16 cellular contexts compared by ENCODE assay signal in genomic region chr19:3807131-3807480, GRCh38. TPM values are rescaled to one million over a fixed set of nuclear protein-coding genes. Genes with fewer than 3 reads are reported as not detected.
A peak's percentile ranks its signal among the peaks of the same experiment; 100 is the strongest.
DNase-seq lines count a peak whose midpoint lies in the region; ATAC-seq and TF ChIP-seq lines count a peak whose summit lies in the region.
"Had no signal": no experiment of that assay in that cellular context is flagged by ENCODE, and none has a peak within 500 bp of the region (broad histone marks: within the 10 kb centered on the region; RNA-seq: fewer than 3 reads in every experiment).

No MANE protein-coding gene starts in this region.

- H4K91ac ChIP-seq in IMR-90 (ENCODE audit: insufficient read depth, low read depth, low read length), result no peak overlapping the region

- no peak overlapping the region for H2BK15ac ChIP-seq in IMR-90 (ENCODE audit: low read depth, low read length)

- H3K23ac ChIP-seq in IMR-90 (ENCODE audit: low read depth, low read length), result no peak overlapping the region

- H3K9me1 ChIP-seq in IMR-90 (ENCODE audit: insufficient read depth, low read length), result peaks cover 5% of the 10 kb centered on the region

- H3K4me3 ChIP-seq in IMR-90 (ENCODE audit: insufficient read depth, low read depth, low read length), result no peak overlapping the region
- H3K4me3 ChIP-seq in osteoblast (ENCODE audit: insufficient read depth, low read length), result no peak overlapping the region

- no peak overlapping the region for H3K56ac ChIP-seq in IMR-90 (ENCODE audit: extremely low read depth, insufficient read depth, low read length)

- H3K4me3 Mint-ChIP-seq in immature natural killer cell, result peak overlapping the region in 2 of 5 donors; percentile 70 to 84
- H3K4me3 Mint-ChIP-seq: CD4-positive, alpha-beta memory T cell had no signal

- no peak for TF ChIP-seq RAD21 in IMR-90 (IDR thresholded peaks at IDR 0.05; ENCODE audit: low read length)

- POLR2A ChIA-PET in IMR-90 (lab: Charles Lee; ENCODE audit: unreplicated experiment), result no interaction called here

- no peak overlapping the region for H3K4ac ChIP-seq in IMR-90 (ENCODE audit: low read depth, low read length)

- no TSS peak for BruUV-seq in IMR-90 (replicated peaks; lab: Mats Ljungman, UMichigan)

- peak overlapping the region; percentile 61 for H2AK9ac ChIP-seq in IMR-90 (replicated peaks; ENCODE audit: low read depth, low read length, poor library complexity)

- no peak overlapping the region for H3K27ac ChIP-seq in IMR-90 (ENCODE audit: insufficient read depth, low read length)
- no peak overlapping the region for H3K27ac ChIP-seq in osteoblast (ENCODE audit: low read depth, low read length)

- H3K36me3 Mint-ChIP-seq in immature natural killer cell, result no peaks in the 10 kb centered on the region
- H3K36me3 Mint-ChIP-seq: CD4-positive, alpha-beta memory T cell had no signal

- H4K5ac ChIP-seq in IMR-90 (ENCODE audit: low read depth, low read length), result no peak overlapping the region

- TF ChIP-seq CTCF in IMR-90 (conservative IDR thresholded peaks at IDR 0.05; ENCODE audit: low read depth, low read length), result no peak
- TF ChIP-seq CTCF in osteoblast (IDR thresholded peaks at IDR 0.05; ENCODE audit: extremely low read depth, low read depth, low read length), result no peak

- peaks cover 52 to 72% of the 10 kb centered on the region in 2 donors for H3K4me1 Mint-ChIP-seq in immature natural killer cell

- in situ Hi-C loops in IMR-90 (cut with MboI; ENCODE audit: low sequenced_read_pairs), result no loop called here

- DNase-seq in IMR-90 (no peak), immature natural killer cell (no peak), osteoblast (ENCODE audit: insufficient read length, low spot score, missing footprints) (peak; percentile 78), NCI-H226 (no peak)
- DNase-seq: C1 segment of cervical spinal cord, COR-L47, DMS153, DND-41, GOT3, HCEC 1CT had no signal

- H3K36me3 ChIP-seq in IMR-90 (ENCODE audit: control insufficient read depth, insufficient read depth, low read length), result no peaks in the 10 kb centered on the region
- H3K36me3 ChIP-seq in osteoblast (ENCODE audit: insufficient read depth, low read length), result no peaks in the 10 kb centered on the region

- no peaks in the 10 kb centered on the region for H3K79me2 ChIP-seq in osteoblast (ENCODE audit: insufficient read depth, low read length)

- no peaks in the 10 kb centered on the region for H4K20me1 ChIP-seq in IMR-90 (ENCODE audit: insufficient read depth, low read length)
- H4K20me1 ChIP-seq in osteoblast (ENCODE audit: insufficient read depth, low read length), result no peaks in the 10 kb centered on the region

- H3K4me2 ChIP-seq in IMR-90 (ENCODE audit: low read depth, low read length), result no peak overlapping the region
- H3K4me2 ChIP-seq in osteoblast (ENCODE audit: insufficient read depth, low read length), result no peak overlapping the region

- H2BK20ac ChIP-seq in IMR-90 (ENCODE audit: low read depth, low read length), result no peak overlapping the region

- peaks cover 2 to 8% (median 5%) of the 10 kb centered on the region in 3 donors for H3K27me3 Mint-ChIP-seq in immature natural killer cell (ENCODE audit: low read depth in 3 of 3)
- H3K27me3 Mint-ChIP-seq: CD4-positive, alpha-beta memory T cell had no signal

- ATAC-seq in IMR-90 (ENCODE audit: low read depth), result no peak
- ATAC-seq in HG03280 (IDR thresholded peaks at IDR 0.05; ENCODE audit: unreplicated experiment), result no peak
- ATAC-seq in HG03342 (IDR thresholded peaks at IDR 0.05; ENCODE audit: unreplicated experiment), result no peak

- H3K27me3 ChIP-seq in IMR-90 (ENCODE audit: control insufficient read depth, insufficient read depth, low read length), result peaks cover 12% of the 10 kb centered on the region; the same call in 1 of the 2 replicates
- peaks cover 4% of the 10 kb centered on the region for H3K27me3 ChIP-seq in osteoblast (ENCODE audit: insufficient read depth, low read length)

- H2AFZ ChIP-seq in IMR-90 (replicated peaks; ENCODE audit: low read length, poor library complexity) (no peak overlapping the region), osteoblast (ENCODE audit: low read length) (no peak overlapping the region)

- CTCF ChIA-PET in IMR-90 (lab: Yijun Ruan, JAX), result no interaction called here

- intact Hi-C loops in IMR-90 (cut with micrococcal nuclease), result no loop called here

- H3K18ac ChIP-seq in IMR-90 (ENCODE audit: low read depth, low read length), result no peak overlapping the region

- H3K14ac ChIP-seq in IMR-90 (replicated peaks; ENCODE audit: low read depth, low read length), result no peak overlapping the region

- H3K9me3 ChIP-seq in IMR-90 (ENCODE audit: control insufficient read depth, insufficient read depth, low read length), result no peaks in the 10 kb centered on the region
- H3K9me3 ChIP-seq in osteoblast (ENCODE audit: low read depth, low read length), result no peaks in the 10 kb centered on the region

- 82% methylated on average over 8 of the region's 19 CpGs; no CpG with 5 or more reads in 1 of the 2 experiments for whole genome bisulfite sequencing in IMR-90 (ENCODE audit: extremely low coverage in 2 of 2, insufficient read length in 1 of 2), 2 experiments

- dilution Hi-C loops in IMR-90 (cut with HindIII; ENCODE audit: low sequenced_read_pairs, unreplicated experiment), result no loop called here

- H3K9me3 Mint-ChIP-seq in immature natural killer cell, result no peaks in the 10 kb centered on the region
- H3K9me3 Mint-ChIP-seq: CD4-positive, alpha-beta memory T cell had no signal

- TF ChIP-seq POLR2A in IMR-90 (IDR thresholded peaks at IDR 0.05; ENCODE audit: low read depth, low read length), result no peak

- no peaks in the 10 kb centered on the region for H3K4me1 ChIP-seq in IMR-90 (ENCODE audit: control insufficient read depth, insufficient read depth, low read length)
- H3K4me1 ChIP-seq in osteoblast (ENCODE audit: insufficient read depth, low read length), result no peaks in the 10 kb centered on the region

- H2AK5ac ChIP-seq in IMR-90 (ENCODE audit: low read depth, low read length), result no peak overlapping the region

- no peak overlapping the region for H2BK120ac ChIP-seq in IMR-90 (ENCODE audit: low read depth, low read length)

- H3K79me1 ChIP-seq in IMR-90 (ENCODE audit: low read depth in 1 of 2, low read length in 2 of 2), result no peaks in the 10 kb centered on the region

- H3K9ac ChIP-seq in IMR-90 (ENCODE audit: low read depth, low read length), result no peak overlapping the region

- H4K8ac ChIP-seq in IMR-90 (ENCODE audit: low read depth in 2 of 2, low read length in 2 of 2), result no peak overlapping the region

- H2BK5ac ChIP-seq in IMR-90 (ENCODE audit: low read depth, low read length, poor library complexity, severe bottlenecking), result no peak overlapping the region

- peak overlapping the region; percentile 86 to 98 (median 92) for H3K27ac Mint-ChIP-seq in immature natural killer cell

TF ChIP-seq in IMR-90, 13 proteins besides CTCF, POLR2A, EP300 and RAD21:
- TF ChIP-seq ELK1 (IDR thresholded peaks at IDR 0.05; ENCODE audit: borderline replicate concordance, low read depth, low read length) (no peak), RCOR1 (IDR thresholded peaks at IDR 0.05; ENCODE audit: insufficient replicate concordance, low read length) (no peak), CHD1 (IDR thresholded peaks at IDR 0.05; ENCODE audit: low read depth, low read length) (no peak), MAZ (IDR thresholded peaks at IDR 0.05; ENCODE audit: borderline replicate concordance, low read depth, low read length) (no peak)

RNA-seq across cellular contexts. Expression of gene MATK, which starts 20.9 kb away (rescaled TPM):
- total RNA-seq in IMR-90 (2012; rRNA removed) (not detected in 2 replicates), osteoblast (not detected in 2 replicates)
- polyA plus RNA-seq in IMR-90 (2012; rRNA removed) (not detected in 2 replicates), immature natural killer cell (100 to 1,000 TPM; 326 to 436 (median 418) TPM)
- not detected in 2 replicates for polyA plus RNA-seq in IMR-90 (2012; cell fraction: cytosol; rRNA removed)
- not detected in 2 replicates for polyA plus RNA-seq in IMR-90 (2012; cell fraction: nucleus; rRNA removed; ENCODE audit: low replicate concordance)
- polyA plus RNA-seq: BJ had no signal

RNA-seq across cellular contexts. Expression of gene RAX2, which starts 35.1 kb away (rescaled TPM):
- not detected in 2 replicates for total RNA-seq in IMR-90 (2012; rRNA removed)
- not detected in 2 replicates for polyA plus RNA-seq in IMR-90 (2012; rRNA removed)
- polyA plus RNA-seq in IMR-90 (2012; cell fraction: cytosol; rRNA removed), result not detected in 2 replicates
- not detected in 2 replicates for polyA plus RNA-seq in IMR-90 (2012; cell fraction: nucleus; rRNA removed; ENCODE audit: low replicate concordance)
- polyA plus RNA-seq in immature natural killer cell, result not detected
- not detected in 2 replicates for total RNA-seq in osteoblast
- total RNA-seq: A172; A673; CD4-positive, alpha-beta memory T cell had no signal
- polyA plus RNA-seq: BJ; CD4-positive, alpha-beta memory T cell had no signal

RNA-seq across cellular contexts. Expression of gene MRPL54, which starts 44.6 kb away (rescaled TPM):
- 55.9 and 68.6 TPM in 2 replicates for total RNA-seq in IMR-90 (2012; rRNA removed)
- polyA plus RNA-seq in IMR-90 (2012; rRNA removed), result 75.7 and 96.5 TPM in 2 replicates
- polyA plus RNA-seq in IMR-90 (2012; cell fraction: cytosol; rRNA removed), result 126 and 298 TPM in 2 replicates
- 25.4 and 32.2 TPM in 2 replicates for polyA plus RNA-seq in IMR-90 (2012; cell fraction: nucleus; rRNA removed; ENCODE audit: low replicate concordance)
- polyA plus RNA-seq in immature natural killer cell, result 100 to 1,000 TPM; 116 to 167 (median 122) TPM
- total RNA-seq in osteoblast, result 41.6 and 44.8 TPM in 2 replicates

RNA-seq across cellular contexts. Expression of gene APBA3, which starts 45.6 kb away (rescaled TPM):
- total RNA-seq in IMR-90 (2012; rRNA removed), result 8.6 and 9.5 TPM in 2 replicates
- polyA plus RNA-seq in IMR-90 (2012; rRNA removed), result 18.4 and 21.0 TPM in 2 replicates
- polyA plus RNA-seq in IMR-90 (2012; cell fraction: cytosol; rRNA removed), result 10.4 and 19.6 TPM in 2 replicates
- 54.4 and 140 TPM in 2 replicates for polyA plus RNA-seq in IMR-90 (2012; cell fraction: nucleus; rRNA removed; ENCODE audit: low replicate concordance)
- polyA plus RNA-seq in immature natural killer cell, result 10 to 100 TPM; 24.2 to 32.4 (median 31.2) TPM
- total RNA-seq in osteoblast, result 22.4 and 24.2 TPM in 2 replicates
